ENCODE assay signal across 8 cellular contexts in genomic region chr7:726084-726853, GRCh38.
DNase-seq lines count a peak whose midpoint lies in the region; ATAC-seq and TF ChIP-seq lines count a peak whose summit lies in the region.

TSS of gene DNAAF5 (plus strand) at chr7:726699. CDS start at chr7:726721, 22 bp downstream.

- ATAC-seq in GM18909 (IDR thresholded peaks at IDR 0.05; ENCODE audit: poor library complexity, unreplicated experiment) (peak; percentile 82), HG03159 (IDR thresholded peaks at IDR 0.05; ENCODE audit: unreplicated experiment) (peak; percentile 86)
- peak; percentile 90 to 92 for ATAC-seq in activated CD4-positive, CD25-positive, alpha-beta regulatory T cell treated with anti-CD3 and anti-CD28 coated beads, Interleukin-2, amount 50 U/mL, for 24 hours

- DNase-seq in AG09309 (ENCODE audit: low read depth) (peak; percentile 21), NCI-H226 (peak; percentile 95), cerebellar cortex (ENCODE audit: low spot score) (peak; percentile 82), kidney glomerular epithelial cell (lab: John Stamatoyannopoulos, UW) (peak; percentile 45)
- DNase-seq in stimulated activated CD4-positive, alpha-beta T cell treated with anti-CD3 and anti-CD28 coated beads, Interleukin-15, amount 100 ng/mL, for 48 hours (ENCODE audit: low read depth in 2 of 2), result peak; percentile 74 to 87

- peak within 1 kb of the TSS; percentile 75 for H3K4me3 ChIP-seq in AG09309 (ENCODE audit: control insufficient read depth, low read depth, low read length)

- TF ChIP-seq CTCF in AG09309 (IDR thresholded peaks at IDR 0.05; ENCODE audit: control insufficient read depth, insufficient read depth, low read depth, low read length, missing control alignments), result no peak

Comparison
In these comparisons a context has a peak if more than half of its experiments do, and no peak if none do; other contexts are left out.
1. Peak in every context shown above with its lines: DNase-seq, ATAC-seq and H3K4me3 ChIP-seq.
2. DNase-seq: peak in every context shown above with its lines; median percentile 95 in NCI-H226; 82 in cerebellar cortex; 80 in stimulated activated CD4-positive, alpha-beta T cell treated with anti-CD3 and anti-CD28 coated beads, Interleukin-15, amount 100 ng/mL, for 48 hours; 45 in kidney glomerular epithelial cell; 21 in AG09309.